16 cellular contexts compared by ENCODE assay signal in the genomic region with DNA sequence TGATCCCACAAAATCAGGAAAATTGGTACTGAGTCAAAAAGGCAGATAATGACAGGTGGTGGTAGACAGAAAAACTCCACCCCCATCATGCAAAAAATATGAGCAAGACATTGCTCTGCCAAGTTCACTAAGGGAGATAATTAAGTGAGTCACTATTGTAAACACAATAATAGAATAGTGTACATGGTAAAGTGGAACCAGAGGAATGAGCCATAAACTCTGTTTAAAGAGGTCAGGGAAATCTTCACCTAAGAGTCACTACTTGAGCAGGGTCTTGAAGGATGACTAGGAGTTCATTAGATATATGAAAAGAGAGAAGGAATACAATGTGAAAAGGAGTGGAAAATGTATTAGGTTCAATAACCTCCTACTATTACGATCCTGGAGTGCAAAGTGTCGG.
DNase-seq lines count a peak whose midpoint lies in the region; ATAC-seq and TF ChIP-seq lines count a peak whose summit lies in the region.
"Had no signal": no experiment of that assay in that cellular context is flagged by ENCODE, and none has a peak within 500 bp of the region (broad histone marks: within the 10 kb centered on the region; RNA-seq: fewer than 3 reads in every experiment).

No MANE protein-coding gene starts in this region.

- H3K4me3 ChIP-seq in AG10803 (ENCODE audit: low read length) (no peak overlapping the region), fibroblast of mammary gland (ENCODE audit: control insufficient read depth, low read depth, low read length) (no peak overlapping the region)
- H3K4me3 ChIP-seq: coronary artery, lower lobe of right lung, Peyer's patch had no signal

- TF ChIP-seq CTCF in AG10803 (conservative IDR thresholded peaks at IDR 0.05; ENCODE audit: low read length): no peak
- TF ChIP-seq CTCF in fibroblast of mammary gland (conservative IDR thresholded peaks at IDR 0.05; ENCODE audit: control insufficient read depth, insufficient read depth, low read depth, low read length): no peak

- DNase-seq in AG10803 (ENCODE audit: low read depth) (peak; percentile 22), ELR (ENCODE audit: low read depth) (peak; percentile 87), NCI-H774 (lab: John Stamatoyannopoulos, UW) (peak; percentile 39), fibroblast of mammary gland (ENCODE audit: low read depth) (peak; percentile 83), GF-D8 (lab: John Stamatoyannopoulos, UW) (no peak), NCI-H2227 treated with DMSO at 0.1 percent for 48 hours (lab: John Stamatoyannopoulos, UW) (no peak)
- no peak for DNase-seq in activated naive CD4-positive, alpha-beta T cell treated with anti-CD3 and anti-CD28 coated beads, Interleukin-2, amount 50 U/mL, for 72 hours (ENCODE audit: low spot score in 2 of 2)
- DNase-seq: activated naive CD4-positive, alpha-beta T cell treated with anti-CD3 and anti-CD28 coated beads, Interleukin-2, amount 10 ng/mL, durations not matched to agents 7 days and 5 days; activated T-cell treated with anti-CD3 and anti-CD28 coated beads for 4 hours; immature natural killer cell; lower lobe of right lung; NCI-H1436 treated with DMSO at 0.1 percent for 48 hours; NCI-H524 treated with DMSO at 0.1 percent for 48 hours; Peyer's patch; stimulated activated CD4-positive, alpha-beta T cell treated with anti-CD3 and anti-CD28 coated beads, Interleukin-2, amount 100 ng/mL, for 48 hours had no signal

- no peak for ATAC-seq in activated naive CD4-positive, alpha-beta T cell treated with anti-CD3 and anti-CD28 coated beads, Interleukin-2, amount 50 U/mL, for 72 hours
- ATAC-seq: lower lobe of right lung had no signal

- H3K36me3 Mint-ChIP-seq in activated naive CD4-positive, alpha-beta T cell treated with anti-CD3 and anti-CD28 coated beads, Interleukin-2, amount 50 U/mL, for 72 hours: no peaks in the 10 kb centered on the region
- H3K36me3 Mint-ChIP-seq: activated naive CD4-positive, alpha-beta T cell treated with anti-CD3 and anti-CD28 coated beads, Interleukin-2, amount 10 ng/mL, durations not matched to agents 7 days and 5 days had no signal

- peaks cover 8 to 11% of the 10 kb centered on the region in 2 donors for H3K9me3 Mint-ChIP-seq in activated naive CD4-positive, alpha-beta T cell treated with anti-CD3 and anti-CD28 coated beads, Interleukin-2, amount 50 U/mL, for 72 hours

- no peak overlapping the region for H3K27ac Mint-ChIP-seq in activated naive CD4-positive, alpha-beta T cell treated with anti-CD3 and anti-CD28 coated beads, Interleukin-2, amount 50 U/mL, for 72 hours
- H3K27ac Mint-ChIP-seq: activated naive CD4-positive, alpha-beta T cell treated with anti-CD3 and anti-CD28 coated beads, Interleukin-2, amount 10 ng/mL, durations not matched to agents 7 days and 5 days; immature natural killer cell had no signal

Comparison
In these comparisons a context has a peak if more than half of its experiments do, and no peak if none do; other contexts are left out.
1. DNase-seq: peak in AG10803 (single experiment), ELR (single experiment), NCI-H774 (single experiment) and fibroblast of mammary gland (single experiment); none in activated naive CD4-positive, alpha-beta T cell treated with anti-CD3 and anti-CD28 coated beads, Interleukin-2, amount 50 U/mL, for 72 hours (0 of 2), GF-D8 (single experiment) and NCI-H2227 treated with DMSO at 0.1 percent for 48 hours (single experiment).